Comparison of ENCODE assay signal across 16 cellular contexts in the genomic region with DNA sequence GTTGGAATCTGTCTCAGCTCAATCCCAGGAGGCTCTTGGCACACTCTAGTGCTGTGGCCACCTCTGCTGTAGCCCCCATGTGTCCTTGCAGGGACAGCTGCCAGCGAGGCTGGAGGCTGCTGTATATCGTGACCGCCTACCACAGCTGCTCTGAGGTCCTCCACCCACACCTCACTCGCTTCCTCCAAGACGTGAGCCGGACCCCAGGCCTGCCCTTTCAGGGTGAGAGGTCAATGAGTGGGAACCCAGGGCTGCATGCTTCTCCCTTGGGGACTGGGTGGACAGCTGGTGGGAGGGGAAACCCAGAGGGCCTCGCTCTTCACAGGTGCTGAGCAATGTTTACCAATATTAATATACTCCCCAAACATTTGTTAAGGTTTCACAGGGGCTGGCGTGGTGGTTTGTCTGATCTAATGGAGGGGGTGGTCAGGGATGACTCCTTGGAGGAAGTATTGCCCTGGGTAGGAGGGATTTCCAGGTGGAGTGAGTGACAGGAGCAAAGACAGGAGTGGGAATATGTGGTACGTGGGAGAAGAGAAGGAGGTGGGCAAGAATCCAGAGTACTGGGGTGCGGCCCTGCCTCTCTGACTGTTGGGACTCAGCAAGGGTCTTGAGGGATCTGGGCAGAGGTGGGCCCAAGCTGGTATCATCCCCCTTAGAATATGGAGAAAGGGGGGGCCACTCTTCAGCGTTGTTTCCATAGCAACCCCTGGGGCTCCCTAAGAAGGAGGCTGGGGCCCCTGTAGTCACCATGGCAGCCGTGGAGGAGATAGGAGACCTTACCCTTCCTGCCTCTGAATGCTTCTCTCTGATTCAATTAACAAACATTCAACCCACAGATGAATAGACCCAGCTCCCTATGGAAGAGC. TPM values are rescaled to one million over a fixed set of nuclear protein-coding genes. Genes with fewer than 3 reads are reported as not detected.
DNase-seq lines count a peak whose midpoint lies in the region; ATAC-seq, FAIRE-seq and TF ChIP-seq lines count a peak whose summit lies in the region.
"Had no signal": no experiment of that assay in that cellular context is flagged by ENCODE, and none has a peak within 500 bp of the region (broad histone marks: within the 10 kb centered on the region; RNA-seq: fewer than 3 reads in every experiment).

No MANE protein-coding gene starts in this region.

- no peaks in the 10 kb centered on the region for H3K79me2 ChIP-seq in K562 (ENCODE audit: control insufficient read depth, insufficient read depth, low read length)
- H3K79me2 ChIP-seq: hepatocyte had no signal

- FAIRE-seq in K562 (lab: Jason Lieb, UNC) = peak; percentile 19

- H3K9me3 Mint-ChIP-seq in Calu3 (ENCODE audit: low read depth, unreplicated experiment) = no peaks in the 10 kb centered on the region

- H3K4me3 Mint-ChIP-seq in Calu3 (ENCODE audit: low read depth, unreplicated experiment) = no peak overlapping the region

- H3K9ac ChIP-seq in K562 (ENCODE audit: insufficient read depth in 1 of 2, low read depth in 2 of 2, low read length in 2 of 2) = peak overlapping the region in 1 of 2 experiments; percentile 81; a peak in 2 of 4 replicates

- H3K9me1 ChIP-seq in K562 (ENCODE audit: control insufficient read depth, insufficient read depth, low read length) = no peaks in the 10 kb centered on the region

- H3K4me1 ChIP-seq in K562 (replicated peaks in 1 of 2; ENCODE audit: control insufficient read depth in 2 of 2, insufficient read depth in 2 of 2, low read length in 2 of 2) = peaks cover 36 to 53% of the 10 kb centered on the region in 2 experiments
- H3K4me1 ChIP-seq in foreskin keratinocyte = no peaks in the 10 kb centered on the region
- H3K4me1 ChIP-seq: HAP-1 had no signal

- H3K36me3 ChIP-seq in K562 (ENCODE audit: control insufficient read depth, insufficient read depth, low read length) = no peaks in the 10 kb centered on the region
- H3K36me3 ChIP-seq: cardiac muscle cell, HAP-1, uterus had no signal

- POLR2A ChIA-PET in K562 (lab: Yijun Ruan, JAX) = interaction anchor here (0.5 to 1.1 kb wide), 3 partner anchors 9 to 324 kb away, joined by 3 to 5 read pairs (median 4); no protein-coding TSS in a partner anchor

- in situ Hi-C loops in K562 (cut with MboI) = no loop called here

- H3K27me3 ChIP-seq in K562 (ENCODE audit: control insufficient read depth in 2 of 2, insufficient read depth in 2 of 2, low read length in 2 of 2) = no peaks in the 10 kb centered on the region
- no peaks in the 10 kb centered on the region for H3K27me3 ChIP-seq in foreskin keratinocyte
- H3K27me3 ChIP-seq: cardiac muscle cell, hepatocyte, uterus had no signal

- peaks cover 13% of the 10 kb centered on the region for H3K27me3 Mint-ChIP-seq in Calu3 (ENCODE audit: unreplicated experiment)

- ATAC-seq in GM19035 (IDR thresholded peaks at IDR 0.05; ENCODE audit: unreplicated experiment) (peak; percentile 57), HG02938 (IDR thresholded peaks at IDR 0.05; ENCODE audit: unreplicated experiment) (peak; percentile 48), K562 (no peak), foreskin keratinocyte (no peak)
- ATAC-seq: left ventricle myocardium superior had no signal

- no peak overlapping the region for H3K4me3 ChIP-seq in K562
- H3K4me3 ChIP-seq: cardiac muscle cell, HAP-1, hepatocyte, uterus had no signal

- no peak for TF ChIP-seq POLR2A in K562 (conservative IDR thresholded peaks at IDR 0.05)

- DNase-seq in EH (ENCODE audit: low read depth) = peak; percentile 16
- peak in 2 of 4 experiments; percentile 20 to 21 for DNase-seq in K562 (ENCODE audit: extremely low read depth in 1 of 4, low spot score in 3 of 4)
- no peak for DNase-seq in stimulated activated CD4-positive, alpha-beta T cell treated with anti-CD3 and anti-CD28 coated beads, Interleukin-4, amount 100 ng/mL, for 4 hours
- DNase-seq in SKM-1 (lab: John Stamatoyannopoulos, UW; ENCODE audit: unreplicated experiment) = no peak
- DNase-seq in Calu3 = no peak
- no peak for DNase-seq in foreskin keratinocyte
- DNase-seq: activated CD4-positive, alpha-beta T cell treated with anti-CD3 and anti-CD28 coated beads, Interleukin-2, amount 50 U/mL, for 1 hour; activated gamma-delta T cell treated with Interleukin-2 at 50 U/mL for 16 hours; DMS79; left ventricle myocardium superior; uterus had no signal

- peaks cover 10% of the 10 kb centered on the region for H3K36me3 Mint-ChIP-seq in Calu3 (ENCODE audit: insufficient read depth, unreplicated experiment)

- no peaks in the 10 kb centered on the region for H3K4me1 Mint-ChIP-seq in Calu3 (ENCODE audit: low read depth, unreplicated experiment)

- TF ChIP-seq RAD21 in K562 (CRISPR knock-in tag; conservative IDR thresholded peaks at IDR 0.05 in 1 of 2, IDR thresholded peaks at IDR 0.05 in 1 of 2) = no peak

- H3K9me3 ChIP-seq in K562 (replicated peaks; ENCODE audit: control insufficient read depth, insufficient read depth, low read depth, low read length) = no peaks in the 10 kb centered on the region
- H3K9me3 ChIP-seq: HAP-1, uterus had no signal

- H3K27ac ChIP-seq in K562 (ENCODE audit: extremely low read depth, low read depth, low read length) (no peak overlapping the region), foreskin keratinocyte (no peak overlapping the region)
- H3K27ac ChIP-seq: cardiac muscle cell, hepatocyte, uterus had no signal

- BruUV-seq in K562 (replicated peaks; lab: Mats Ljungman, UMichigan) (no TSS peak), Calu3 (replicated peaks; lab: Mats Ljungman, UMichigan) (no TSS peak)

- CTCF ChIA-PET in K562 (lab: Yijun Ruan, JAX; ENCODE audit: low intra/inter-chr PET ratio) = no interaction called here
- CTCF ChIA-PET in Calu3 (lab: Charles Lee) = no interaction called here

- H2AFZ ChIP-seq in K562 (ENCODE audit: low read depth, low read length) = peak overlapping the region; percentile 56; the same call in 1 of the 2 replicates
- H2AFZ ChIP-seq: hepatocyte had no signal

- no peak overlapping the region for H3K4me2 ChIP-seq in K562 (ENCODE audit: insufficient read depth, low read length)
- H3K4me2 ChIP-seq: hepatocyte had no signal

- no peak overlapping the region for H3K27ac Mint-ChIP-seq in Calu3 (ENCODE audit: unreplicated experiment)

- TF ChIP-seq CTCF in K562 (IDR thresholded peaks at IDR 0.05 in 2 of 3, conservative IDR thresholded peaks at IDR 0.05 in 1 of 3; ENCODE audit: insufficient read depth in 2 of 3, low read depth in 1 of 3, low read length in 3 of 3) = no peak
- TF ChIP-seq CTCF in Calu3 (IDR thresholded peaks at IDR 0.05; ENCODE audit: unreplicated experiment) = no peak
- no peak for TF ChIP-seq CTCF in foreskin keratinocyte (conservative IDR thresholded peaks at IDR 0.05)

- no peak for TF ChIP-seq EP300 in K562 (IDR thresholded peaks at IDR 0.05; ENCODE audit: low read length)

- intact Hi-C loops in K562 (cut with micrococcal nuclease) = no loop called here
- intact Hi-C loops in Calu3 (cut with micrococcal nuclease; ENCODE audit: unreplicated experiment) = no loop called here

- WGBS in K562 (ENCODE audit: insufficient coverage, low coverage, missing lambda C conversion rate) = 17% methylated on average over 7 of the region's 12 CpGs

- no peaks in the 10 kb centered on the region for H4K20me1 ChIP-seq in K562 (replicated peaks; ENCODE audit: control insufficient read depth, insufficient read depth, low read length)

RNA-seq across cellular contexts. Expression of a gene that starts 22.2 kb away (rescaled TPM):
- total RNA-seq in K562 (2011; cell fraction: chromatin; rRNA removed; ENCODE audit: low replicate concordance) = 13.7 and 27.0 TPM in 2 replicates
- total RNA-seq in K562 (2011; cell fraction: nucleolus; rRNA removed) = 25.8 and 27.0 TPM in 2 replicates
- 21.0 and 29.0 TPM in 2 replicates for total RNA-seq in K562 (2011; cell fraction: nucleoplasm; rRNA removed)
- total RNA-seq in K562 (2014; rRNA removed) = 49.2 and 63.0 TPM in 2 replicates
- 34.6 and 37.5 TPM in 2 replicates for total RNA-seq in K562 (2014; rRNA removed; fragmentation: Illumina TruSeq; extraction: Trizol)
- 46.6 and 47.4 TPM in 2 replicates for total RNA-seq in K562 (2015; rRNA removed; fragmentation: Illumina TruSeq; extraction: Trizol)
- total RNA-seq in K562 (2021) = 70.0 and 73.8 TPM in 2 replicates
- polyA plus RNA-seq in K562 (2011; rRNA removed) = 51.7 and 52.6 TPM in 2 replicates
- 72.8 and 75.5 TPM in 2 replicates for polyA plus RNA-seq in K562 (2011; cell fraction: cytosol; rRNA removed)
- 25.7 and 27.6 TPM in 2 replicates for polyA plus RNA-seq in K562 (2011; cell fraction: nucleus; rRNA removed)
- polyA plus RNA-seq in K562 (2012) = 30.7 and 36.5 TPM in 2 replicates
- polyA plus RNA-seq in K562 (2014; fragmentation: Illumina TruSeq; extraction: Trizol) = 47.2 and 52.2 TPM in 2 replicates
- polyA plus RNA-seq in K562 (2014; fragmentation: Nextera tagmentation; extraction: Ambion mirVana) = 10 to 100 TPM; 11.4 to 18.0 TPM
- 38.4 and 48.0 TPM in 2 replicates for polyA plus RNA-seq in K562 (2014; rRNA removed)
- polyA minus RNA-seq in K562 (2011; rRNA and poly(A)+ RNA removed) = 59.1 and 79.4 TPM in 2 replicates
- polyA minus RNA-seq in K562 (2011; cell fraction: cytosol; rRNA and poly(A)+ RNA removed) = 74.9 and 81.0 TPM in 2 replicates
- 12.4 and 19.2 TPM in 2 replicates for polyA minus RNA-seq in K562 (2011; cell fraction: nucleus; rRNA and poly(A)+ RNA removed)
- 51.7 and 54.9 TPM in 2 replicates for total RNA-seq in Calu3 (2022)
- total RNA-seq in foreskin keratinocyte = 79.7 and 87.7 TPM in 2 replicates
- polyA plus RNA-seq in foreskin keratinocyte = 54.0 and 59.2 TPM in 2 replicates

RNA-seq across cellular contexts. Expression of a gene that starts 52.9 kb away (rescaled TPM):
- total RNA-seq in K562 (2011; cell fraction: chromatin; rRNA removed; ENCODE audit: low replicate concordance) = 2.5 and 4.5 TPM in 2 replicates
- total RNA-seq in K562 (2011; cell fraction: nucleolus; rRNA removed) = 3.2 TPM in 2 replicates
- total RNA-seq in K562 (2011; cell fraction: nucleoplasm; rRNA removed) = 1.9 and 2.8 TPM in 2 replicates
- 0.04 and 0.05 TPM in 2 replicates for total RNA-seq in K562 (2014; rRNA removed)
- total RNA-seq in K562 (2014; rRNA removed; fragmentation: Illumina TruSeq; extraction: Trizol) = 0.10 and 0.11 TPM in 2 replicates
- total RNA-seq in K562 (2015; rRNA removed; fragmentation: Illumina TruSeq; extraction: Trizol) = 0.07 TPM in 1 of 2 replicates, not detected in the other
- 0.18 and 0.47 TPM in 2 replicates for total RNA-seq in K562 (2021)
- polyA plus RNA-seq in K562 (2011; rRNA removed) = 0.88 and 1.1 TPM in 2 replicates
- 0.91 and 1.2 TPM in 2 replicates for polyA plus RNA-seq in K562 (2011; cell fraction: cytosol; rRNA removed)
- polyA plus RNA-seq in K562 (2011; cell fraction: nucleus; rRNA removed) = 4.6 and 6.4 TPM in 2 replicates
- polyA plus RNA-seq in K562 (2012) = 0.36 and 0.96 TPM in 2 replicates
- polyA plus RNA-seq in K562 (2014; fragmentation: Illumina TruSeq; extraction: Trizol) = 0.39 and 0.40 TPM in 2 replicates
- polyA plus RNA-seq in K562 (2014; fragmentation: Nextera tagmentation; extraction: Ambion mirVana) = under 1 TPM in 1 of 2 experiments, not detected in 1; 0.11 TPM
- polyA plus RNA-seq in K562 (2014; rRNA removed) = 0.19 and 1.1 TPM in 2 replicates
- 0.27 and 0.32 TPM in 2 replicates for polyA minus RNA-seq in K562 (2011; rRNA and poly(A)+ RNA removed)
- 0.46 and 0.67 TPM in 2 replicates for polyA minus RNA-seq in K562 (2011; cell fraction: cytosol; rRNA and poly(A)+ RNA removed)
- 0.89 and 1.2 TPM in 2 replicates for polyA minus RNA-seq in K562 (2011; cell fraction: nucleus; rRNA and poly(A)+ RNA removed)
- total RNA-seq in Calu3 (2022) = 0.38 and 0.76 TPM in 2 replicates
- total RNA-seq in foreskin keratinocyte = 0.32 and 0.37 TPM in 2 replicates
- polyA plus RNA-seq in foreskin keratinocyte = 0.16 and 0.38 TPM in 2 replicates

Comparison
In these comparisons a context has a peak if more than half of its experiments do, and no peak if none do; other contexts are left out.
1. ATAC-seq: peak in GM19035 (single experiment) and HG02938 (single experiment); none in K562 (single experiment) and foreskin keratinocyte (single experiment).